13 cellular contexts compared by ENCODE assay signal in the genomic region with DNA sequence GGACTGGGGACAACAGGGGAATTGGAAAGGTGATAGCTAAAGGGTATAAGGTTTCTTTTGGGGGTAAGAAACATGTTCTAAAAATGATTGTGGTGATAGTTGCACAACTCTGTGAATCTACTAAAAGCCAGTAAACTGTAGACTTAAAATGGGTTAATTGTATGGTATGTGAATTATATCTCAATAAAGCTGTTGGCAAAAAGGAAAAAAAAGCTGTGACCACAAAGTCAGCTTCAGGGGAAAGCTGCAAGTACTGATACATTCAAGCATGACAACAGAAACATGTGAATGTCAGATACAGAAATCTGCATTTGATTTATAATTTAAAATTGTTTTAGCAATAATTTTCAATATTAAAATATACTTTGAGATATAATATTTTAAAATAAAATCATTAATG.
"Had no signal": no experiment of that assay in that cellular context is flagged by ENCODE, and none has a peak within 500 bp of the region (broad histone marks: within the 10 kb centered on the region; RNA-seq: fewer than 3 reads in every experiment).

No MANE protein-coding gene starts in this region.

- ATAC-seq: activated CD4-positive, CD25-positive, alpha-beta regulatory T cell treated with anti-CD3 and anti-CD28 coated beads, Interleukin-2, amount 50 U/mL, for 24 hours; activated T-helper 17 cell treated with anti-CD3 and anti-CD28 coated beads, Interleukin-2, amount 50 U/mL, for 72 hours; foreskin keratinocyte; heart right ventricle; left lobe of liver; stimulated activated naive CD8-positive, alpha-beta T cell treated with anti-CD3 and anti-CD28 coated beads, Interleukin-15, amount 100 ng/mL, for 72 hours; T-helper 17 cell had no signal

- DNase-seq: activated CD4-positive, alpha-beta T cell treated with anti-CD3 and anti-CD28 coated beads, Interleukin-2, amount 50 U/mL, for 4 hours; activated naive CD4-positive, alpha-beta T cell treated with Interleukin-2 at 50 U/mL for 16 hours; effector CD8-positive, alpha-beta T cell; foreskin keratinocyte; heart right ventricle; ovary; stimulated activated CD4-positive, alpha-beta T cell treated with anti-CD3 and anti-CD28 coated beads, Interleukin-1b, Interleukin-23, amount 100 ng/mL, for 48 hours; stimulated activated naive CD8-positive, alpha-beta T cell treated with anti-CD3 and anti-CD28 coated beads, Interleukin-15, amount 100 ng/mL, for 72 hours; T-helper 17 cell; upper lobe of left lung had no signal
